ENCODE assay signal across 8 cellular contexts in genomic region chr4:98260047-98260578, GRCh38. TPM values are rescaled to one million over a fixed set of nuclear protein-coding genes. Genes with fewer than 3 reads are reported as not detected.
DNase-seq lines count a peak whose midpoint lies in the region; ATAC-seq and TF ChIP-seq lines count a peak whose summit lies in the region.

No MANE protein-coding gene starts in this region.

- H3K4me1 Mint-ChIP-seq in Caco-2 (ENCODE audit: low read depth, unreplicated experiment) = peaks cover 13% of the 10 kb centered on the region

- H3K4me3 Mint-ChIP-seq in Caco-2 (ENCODE audit: unreplicated experiment) = peak overlapping the region; percentile 89

- H3K27me3 Mint-ChIP-seq in Caco-2 (ENCODE audit: insufficient read depth, unreplicated experiment) = no peaks in the 10 kb centered on the region

- no peaks in the 10 kb centered on the region; the same call in 1 of the 2 replicates for H3K36me3 ChIP-seq in Caco-2 (ENCODE audit: control insufficient read depth, insufficient read depth, low read length)

- TF ChIP-seq CTCF in Caco-2 (IDR thresholded peaks at IDR 0.05; ENCODE audit: insufficient read depth in 1 of 2, low read depth in 1 of 2, low read length in 1 of 2, severe bottlenecking in 1 of 2, unreplicated experiment in 1 of 2) = no peak

- intact Hi-C loops in Caco-2 (cut with micrococcal nuclease; ENCODE audit: unreplicated experiment) = loop anchor here (1.0 to 10.0 kb wide), 5 partner anchors 67 to 1302 kb away; partner anchors contain the start of genes STPG2, TRMT10A and TSPAN5

- no peaks in the 10 kb centered on the region for H3K9me3 ChIP-seq in Caco-2

- no peaks in the 10 kb centered on the region for H3K9me3 Mint-ChIP-seq in Caco-2 (ENCODE audit: unreplicated experiment)

- DNase-seq in Caco-2 = peak; percentile 62 to 73
- peak; percentile 36 for DNase-seq in cerebellum (ENCODE audit: low spot score)
- peak; percentile 88 for DNase-seq in left kidney (ENCODE audit: low read depth, low spot score)
- DNase-seq in stimulated activated CD4-positive, alpha-beta T cell treated with anti-CD3 and anti-CD28 coated beads, Interleukin-4, amount 100 ng/mL, for 1 hour = peak; percentile 32
- DNase-seq in COLO829 (ENCODE audit: low spot score) = no peak

- POLR2A ChIA-PET in Caco-2 (lab: Charles Lee) = interaction anchor here (0.5 to 2.3 kb wide), 4 partner anchors 36 to 668 kb away, joined by 4 to 15 read pairs (median 4); partner anchors contain the start of genes EIF4E and STPG2

- no TSS peak for BruUV-seq in Caco-2 (replicated peaks; lab: Mats Ljungman, UMichigan)

- peak overlapping the region; percentile 50 for H3K4me3 ChIP-seq in Caco-2 (ENCODE audit: low read depth, low read length)

- H3K36me3 Mint-ChIP-seq in Caco-2 (ENCODE audit: insufficient read depth, unreplicated experiment) = peaks cover 6% of the 10 kb centered on the region

- H3K27ac Mint-ChIP-seq in Caco-2 (ENCODE audit: unreplicated experiment) = peak overlapping the region; percentile 96

- peaks cover 10% of the 10 kb centered on the region for H3K4me1 ChIP-seq in Caco-2

- H3K27me3 ChIP-seq in Caco-2 (replicated peaks; ENCODE audit: control insufficient read depth, insufficient read depth, low read length) = no peaks in the 10 kb centered on the region

- ATAC-seq in GM19463 (IDR thresholded peaks at IDR 0.05; ENCODE audit: unreplicated experiment) (peak; percentile 15), HG03521 (IDR thresholded peaks at IDR 0.05; ENCODE audit: unreplicated experiment) (peak; percentile 14), SK-N-SH treated with all-trans-retinoic acid at 6 μM for 48 hours (peak; percentile 48)

- CTCF ChIA-PET in Caco-2 (lab: Charles Lee) = interaction anchor here (0.5 to 1.1 kb wide), 2 partner anchors 127 to 232 kb away, joined by 3 read pairs; no protein-coding TSS in a partner anchor

TF ChIP-seq in SK-N-SH treated with all-trans-retinoic acid at 6 μM for 48 hours, 23 proteins besides CTCF, POLR2A, EP300 and RAD21:
- TF ChIP-seq, protein P1, sequence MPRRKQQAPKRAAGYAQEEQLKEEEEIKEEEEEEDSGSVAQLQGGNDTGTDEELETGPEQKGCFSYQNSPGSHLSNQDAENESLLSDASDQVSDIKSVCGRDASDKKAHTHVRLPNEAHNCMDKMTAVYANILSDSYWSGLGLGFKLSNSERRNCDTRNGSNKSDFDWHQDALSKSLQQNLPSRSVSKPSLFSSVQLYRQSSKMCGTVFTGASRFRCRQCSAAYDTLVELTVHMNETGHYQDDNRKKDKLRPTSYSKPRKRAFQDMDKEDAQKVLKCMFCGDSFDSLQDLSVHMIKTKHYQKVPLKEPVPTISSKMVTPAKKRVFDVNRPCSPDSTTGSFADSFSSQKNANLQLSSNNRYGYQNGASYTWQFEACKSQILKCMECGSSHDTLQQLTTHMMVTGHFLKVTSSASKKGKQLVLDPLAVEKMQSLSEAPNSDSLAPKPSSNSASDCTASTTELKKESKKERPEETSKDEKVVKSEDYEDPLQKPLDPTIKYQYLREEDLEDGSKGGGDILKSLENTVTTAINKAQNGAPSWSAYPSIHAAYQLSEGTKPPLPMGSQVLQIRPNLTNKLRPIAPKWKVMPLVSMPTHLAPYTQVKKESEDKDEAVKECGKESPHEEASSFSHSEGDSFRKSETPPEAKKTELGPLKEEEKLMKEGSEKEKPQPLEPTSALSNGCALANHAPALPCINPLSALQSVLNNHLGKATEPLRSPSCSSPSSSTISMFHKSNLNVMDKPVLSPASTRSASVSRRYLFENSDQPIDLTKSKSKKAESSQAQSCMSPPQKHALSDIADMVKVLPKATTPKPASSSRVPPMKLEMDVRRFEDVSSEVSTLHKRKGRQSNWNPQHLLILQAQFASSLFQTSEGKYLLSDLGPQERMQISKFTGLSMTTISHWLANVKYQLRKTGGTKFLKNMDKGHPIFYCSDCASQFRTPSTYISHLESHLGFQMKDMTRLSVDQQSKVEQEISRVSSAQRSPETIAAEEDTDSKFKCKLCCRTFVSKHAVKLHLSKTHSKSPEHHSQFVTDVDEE (CRISPR knock-in tag; IDR thresholded peaks at IDR 0.05) = no peak
- TF ChIP-seq ZNF70 (CRISPR knock-in tag; IDR thresholded peaks at IDR 0.05) (no peak), GLIS3 (CRISPR knock-in tag; IDR thresholded peaks at IDR 0.05) (no peak), PPARA (CRISPR knock-in tag; IDR thresholded peaks at IDR 0.05; ENCODE audit: borderline replicate concordance) (no peak), ESRRG (CRISPR knock-in tag; IDR thresholded peaks at IDR 0.05) (no peak), ZC3H10 (CRISPR knock-in tag; IDR thresholded peaks at IDR 0.05) (no peak), TCF4 (CRISPR knock-in tag; IDR thresholded peaks at IDR 0.05; ENCODE audit: borderline replicate concordance) (no peak), SNAI2 (CRISPR knock-in tag; IDR thresholded peaks at IDR 0.05) (no peak), CSRNP3 (CRISPR knock-in tag; IDR thresholded peaks at IDR 0.05) (no peak), ZNF565 (CRISPR knock-in tag; conservative IDR thresholded peaks at IDR 0.05; ENCODE audit: low read depth) (no peak), OSR1 (CRISPR knock-in tag; IDR thresholded peaks at IDR 0.05) (no peak), ARNTL (CRISPR knock-in tag; IDR thresholded peaks at IDR 0.05; ENCODE audit: borderline replicate concordance, low read depth) (no peak), CREB5 (CRISPR knock-in tag; IDR thresholded peaks at IDR 0.05; ENCODE audit: low read depth) (no peak), TOX (CRISPR knock-in tag; IDR thresholded peaks at IDR 0.05; ENCODE audit: borderline replicate concordance) (no peak), ISL1 (CRISPR knock-in tag; IDR thresholded peaks at IDR 0.05) (no peak), ZNF8 (CRISPR knock-in tag; IDR thresholded peaks at IDR 0.05) (no peak)
- TF ChIP-seq, protein P2, sequence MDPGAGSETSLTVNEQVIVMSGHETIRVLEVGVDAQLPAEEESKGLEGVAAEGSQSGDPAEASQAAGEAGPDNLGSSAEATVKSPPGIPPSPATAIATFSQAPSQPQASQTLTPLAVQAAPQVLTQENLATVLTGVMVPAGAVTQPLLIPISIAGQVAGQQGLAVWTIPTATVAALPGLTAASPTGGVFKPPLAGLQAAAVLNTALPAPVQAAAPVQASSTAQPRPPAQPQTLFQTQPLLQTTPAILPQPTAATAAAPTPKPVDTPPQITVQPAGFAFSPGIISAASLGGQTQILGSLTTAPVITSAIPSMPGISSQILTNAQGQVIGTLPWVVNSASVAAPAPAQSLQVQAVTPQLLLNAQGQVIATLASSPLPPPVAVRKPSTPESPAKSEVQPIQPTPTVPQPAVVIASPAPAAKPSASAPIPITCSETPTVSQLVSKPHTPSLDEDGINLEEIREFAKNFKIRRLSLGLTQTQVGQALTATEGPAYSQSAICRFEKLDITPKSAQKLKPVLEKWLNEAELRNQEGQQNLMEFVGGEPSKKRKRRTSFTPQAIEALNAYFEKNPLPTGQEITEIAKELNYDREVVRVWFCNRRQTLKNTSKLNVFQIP (CRISPR knock-in tag; IDR thresholded peaks at IDR 0.05; ENCODE audit: borderline replicate concordance, low read depth) = no peak

RNA-seq across cellular contexts. Expression of gene RAP1GDS1, which starts 1.1 kb away (rescaled TPM):
- total RNA-seq in Caco-2 (2022) = 40.3 and 45.5 TPM in 2 replicates
- 65.2 TPM for total RNA-seq in cerebellum
